ENCODE assay signal across 8 cellular contexts in genomic region chr10:104127411-104127810, GRCh38. TPM values are rescaled to one million over a fixed set of nuclear protein-coding genes. Genes with fewer than 3 reads are reported as not detected.
DNase-seq lines count a peak whose midpoint lies in the region; ATAC-seq and FAIRE-seq lines count a peak whose summit lies in the region.

No MANE protein-coding gene starts in this region.

- H3K9ac ChIP-seq in NT2/D1 (ENCODE audit: insufficient read length, low read depth) (no peak overlapping the region), trophoblast cell (ENCODE audit: low read length) (no peak overlapping the region)

- H3K27ac ChIP-seq in trophoblast cell (ENCODE audit: low read depth, low read length): no peak overlapping the region

- no peak overlapping the region for H3K14ac ChIP-seq in trophoblast cell (ENCODE audit: low read length)

- no peak overlapping the region for H4K12ac ChIP-seq in trophoblast cell (ENCODE audit: low read depth, low read length)

- WGBS in trophoblast cell (ENCODE audit: extremely low coverage, insufficient coverage, insufficient read length): no CpG with 5 or more reads among the region's 2 CpGs

- no peak for FAIRE-seq in urothelium cell line (lab: Jason Lieb, UNC)

- H3K4me3 ChIP-seq in NT2/D1 (ENCODE audit: insufficient read length, low read depth) (no peak overlapping the region), trophoblast cell (ENCODE audit: low read depth, low read length) (no peak overlapping the region)

- H2AFZ ChIP-seq in trophoblast cell (ENCODE audit: insufficient read depth, low read length, poor library complexity): no peak overlapping the region

- H3K18ac ChIP-seq in trophoblast cell (ENCODE audit: low read length): no peak overlapping the region

- no peak overlapping the region for H2BK120ac ChIP-seq in trophoblast cell (ENCODE audit: insufficient read depth, low read length, poor library complexity)

- peaks cover 3% of the 10 kb centered on the region for H3K36me3 ChIP-seq in NT2/D1 (ENCODE audit: insufficient read depth, insufficient read length, low read length)
- H3K36me3 ChIP-seq in trophoblast cell (ENCODE audit: control insufficient read depth in 1 of 2, insufficient read depth in 2 of 2, low read length in 2 of 2): no peaks in the 10 kb centered on the region

- no peak for ATAC-seq in HG03139 (IDR thresholded peaks at IDR 0.05; ENCODE audit: unreplicated experiment)

- no peaks in the 10 kb centered on the region for H3K79me2 ChIP-seq in trophoblast cell (ENCODE audit: control insufficient read depth, insufficient read depth, low read length, poor library complexity)

- no peaks in the 10 kb centered on the region for H3K27me3 ChIP-seq in NT2/D1 (ENCODE audit: insufficient read depth, insufficient read length)
- no peaks in the 10 kb centered on the region for H3K27me3 ChIP-seq in trophoblast cell (ENCODE audit: insufficient read depth, low read length)

- H3K4ac ChIP-seq in trophoblast cell (ENCODE audit: low read depth, low read length): no peak overlapping the region

- H3K4me1 ChIP-seq in NT2/D1 (ENCODE audit: insufficient read depth, insufficient read length) (no peaks in the 10 kb centered on the region), trophoblast cell (ENCODE audit: control insufficient read depth in 1 of 2, insufficient read depth in 2 of 2, low read length in 2 of 2) (no peaks in the 10 kb centered on the region)

- H4K8ac ChIP-seq in trophoblast cell (ENCODE audit: low read depth, low read length): no peak overlapping the region

- DNase-seq in stimulated activated CD4-positive, alpha-beta T cell treated with anti-CD3 and anti-CD28 coated beads, Interleukin-15, amount 100 ng/mL, for 24 hours: peak; percentile 12
- no peak for DNase-seq in stimulated activated CD4-positive, alpha-beta T cell treated with anti-CD3 and anti-CD28 coated beads, Interleukin-2, amount 100 ng/mL, for 24 hours
- DNase-seq in NT2/D1 (ENCODE audit: low read depth, low spot score) (peak; percentile 8), germinal center (ENCODE audit: low spot score) (peak; percentile 50), urothelium cell line (ENCODE audit: low spot score) (peak; percentile 25), trophoblast cell (no peak)
- no peak for DNase-seq in NK-92 treated with Interleukin-12 subunit alpha and Interleukin-12 subunit beta, amount 100 ng/mL, for 24 hours (lab: John Stamatoyannopoulos, UW)

- no peaks in the 10 kb centered on the region for H3K79me1 ChIP-seq in trophoblast cell (ENCODE audit: low read length)

- H4K91ac ChIP-seq in trophoblast cell (ENCODE audit: low read depth, low read length): no peak overlapping the region

- H3K4me2 ChIP-seq in trophoblast cell (ENCODE audit: low read length): no peak overlapping the region

- no peak overlapping the region for H2AK5ac ChIP-seq in trophoblast cell (ENCODE audit: low read length)

- no peak overlapping the region for H2BK5ac ChIP-seq in trophoblast cell (ENCODE audit: low read depth, low read length, poor library complexity)

- no peak overlapping the region for H2BK12ac ChIP-seq in trophoblast cell (ENCODE audit: low read length)

- H3K23ac ChIP-seq in trophoblast cell (ENCODE audit: low read length): no peak overlapping the region

- H3K9me3 ChIP-seq in NT2/D1 (ENCODE audit: insufficient read depth, low read length): no peaks in the 10 kb centered on the region
- H3K9me3 ChIP-seq in trophoblast cell (ENCODE audit: insufficient read depth, low read depth, low read length): no peaks in the 10 kb centered on the region

RNA-seq across cellular contexts. Expression of gene SFR1, which starts 5.4 kb away (rescaled TPM):
- 5.6 and 5.8 TPM in 2 replicates for polyA plus RNA-seq in trophoblast cell (2013)

RNA-seq across cellular contexts. Expression of gene COL17A1, which starts 41.7 kb away (rescaled TPM):
- 30.7 and 35.0 TPM in 2 replicates for polyA plus RNA-seq in trophoblast cell (2013)

Comparison
In these comparisons a context has a peak if more than half of its experiments do, and no peak if none do; other contexts are left out.
1. DNase-seq: peak in stimulated activated CD4-positive, alpha-beta T cell treated with anti-CD3 and anti-CD28 coated beads, Interleukin-15, amount 100 ng/mL, for 24 hours (single experiment), NT2/D1 (single experiment), germinal center (single experiment) and urothelium cell line (single experiment); none in stimulated activated CD4-positive, alpha-beta T cell treated with anti-CD3 and anti-CD28 coated beads, Interleukin-2, amount 100 ng/mL, for 24 hours (0 of 2), NK-92 treated with Interleukin-12 subunit alpha and Interleukin-12 subunit beta, amount 100 ng/mL, for 24 hours (single experiment) and trophoblast cell (0 of 2).